Comparison of ENCODE assay signal across 1 cellular context in the genomic region with DNA sequence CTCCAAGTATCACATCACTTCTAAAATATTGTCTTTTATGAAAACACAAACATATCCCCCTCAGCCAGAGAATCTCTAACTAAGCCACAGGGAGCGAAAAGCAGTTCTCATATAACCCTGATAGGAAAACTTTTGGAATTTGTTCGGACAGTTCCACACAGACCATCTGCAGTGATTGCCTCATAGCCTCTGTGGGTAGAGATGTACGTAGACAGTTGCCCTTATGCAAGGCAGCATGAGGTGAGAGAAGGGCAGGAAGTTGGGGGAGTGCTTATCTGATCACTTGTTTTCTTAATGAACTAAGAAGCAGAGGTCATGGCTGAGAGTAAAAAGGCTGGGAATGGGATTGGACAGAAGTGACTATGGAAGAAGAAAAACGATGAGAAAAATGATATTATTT.
TF ChIP-seq lines count a peak whose summit lies in the region.

No MANE protein-coding gene starts in this region.

TF ChIP-seq in HepG2, 621 proteins besides CTCF, POLR2A, EP300 and RAD21 (continued from another document and continues in another):
- TF ChIP-seq, protein P1, sequence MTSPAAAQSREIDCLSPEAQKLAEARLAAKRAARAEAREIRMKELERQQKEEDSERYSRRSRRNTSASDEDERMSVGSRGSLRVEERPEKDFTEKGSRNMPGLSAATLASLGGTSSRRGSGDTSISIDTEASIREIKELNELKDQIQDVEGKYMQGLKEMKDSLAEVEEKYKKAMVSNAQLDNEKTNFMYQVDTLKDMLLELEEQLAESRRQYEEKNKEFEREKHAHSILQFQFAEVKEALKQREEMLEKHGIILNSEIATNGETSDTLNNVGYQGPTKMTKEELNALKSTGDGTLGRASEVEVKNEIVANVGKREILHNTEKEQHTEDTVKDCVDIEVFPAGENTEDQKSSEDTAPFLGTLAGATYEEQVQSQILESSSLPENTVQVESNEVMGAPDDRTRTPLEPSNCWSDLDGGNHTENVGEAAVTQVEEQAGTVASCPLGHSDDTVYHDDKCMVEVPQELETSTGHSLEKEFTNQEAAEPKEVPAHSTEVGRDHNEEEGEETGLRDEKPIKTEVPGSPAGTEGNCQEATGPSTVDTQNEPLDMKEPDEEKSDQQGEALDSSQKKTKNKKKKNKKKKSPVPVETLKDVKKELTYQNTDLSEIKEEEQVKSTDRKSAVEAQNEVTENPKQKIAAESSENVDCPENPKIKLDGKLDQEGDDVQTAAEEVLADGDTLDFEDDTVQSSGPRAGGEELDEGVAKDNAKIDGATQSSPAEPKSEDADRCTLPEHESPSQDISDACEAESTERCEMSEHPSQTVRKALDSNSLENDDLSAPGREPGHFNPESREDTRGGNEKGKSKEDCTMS (CRISPR knock-in tag; conservative IDR thresholded peaks at IDR 0.05) = no peak
- TF ChIP-seq ZNF343 (CRISPR knock-in tag; IDR thresholded peaks at IDR 0.05) (no peak), NR2F6 (IDR thresholded peaks at IDR 0.05) (peak; percentile 97), NR2F6 (CRISPR knock-in tag; IDR thresholded peaks at IDR 0.05) (peak; percentile 99), ZNF570 (CRISPR knock-in tag; IDR thresholded peaks at IDR 0.05; ENCODE audit: borderline replicate concordance) (no peak), ZNF614 (CRISPR knock-in tag; IDR thresholded peaks at IDR 0.05; ENCODE audit: borderline replicate concordance) (peak; percentile 99), TP53 (CRISPR knock-in tag; conservative IDR thresholded peaks at IDR 0.05) (no peak), ZKSCAN1 (IDR thresholded peaks at IDR 0.05; ENCODE audit: low read length) (no peak), JUND (CRISPR knock-in tag; IDR thresholded peaks at IDR 0.05) (peak; percentile 80), PTBP1 (IDR thresholded peaks at IDR 0.05; ENCODE audit: low read depth, low read length, poor library complexity, severe bottlenecking) (no peak), RELA (CRISPR knock-in tag; IDR thresholded peaks at IDR 0.05) (no peak), ZNF670 (CRISPR knock-in tag; IDR thresholded peaks at IDR 0.05; ENCODE audit: borderline replicate concordance) (peak; percentile 95), PHF21A (CRISPR knock-in tag; IDR thresholded peaks at IDR 0.05) (peak; percentile 100), SRSF9 (IDR thresholded peaks at IDR 0.05; ENCODE audit: borderline replicate concordance, insufficient read depth, low read depth, low read length, poor library complexity, severe bottlenecking) (no peak), ZKSCAN5 (CRISPR knock-in tag; IDR thresholded peaks at IDR 0.05) (no peak), ZMYM2 (CRISPR knock-in tag; IDR thresholded peaks at IDR 0.05) (peak; percentile 68; the same call in 1 of the 2 replicates), ZNF510 (CRISPR knock-in tag; IDR thresholded peaks at IDR 0.05; ENCODE audit: low read depth) (no peak), MEF2D (CRISPR knock-in tag; IDR thresholded peaks at IDR 0.05) (peak; percentile 94)
- TF ChIP-seq, protein P2, sequence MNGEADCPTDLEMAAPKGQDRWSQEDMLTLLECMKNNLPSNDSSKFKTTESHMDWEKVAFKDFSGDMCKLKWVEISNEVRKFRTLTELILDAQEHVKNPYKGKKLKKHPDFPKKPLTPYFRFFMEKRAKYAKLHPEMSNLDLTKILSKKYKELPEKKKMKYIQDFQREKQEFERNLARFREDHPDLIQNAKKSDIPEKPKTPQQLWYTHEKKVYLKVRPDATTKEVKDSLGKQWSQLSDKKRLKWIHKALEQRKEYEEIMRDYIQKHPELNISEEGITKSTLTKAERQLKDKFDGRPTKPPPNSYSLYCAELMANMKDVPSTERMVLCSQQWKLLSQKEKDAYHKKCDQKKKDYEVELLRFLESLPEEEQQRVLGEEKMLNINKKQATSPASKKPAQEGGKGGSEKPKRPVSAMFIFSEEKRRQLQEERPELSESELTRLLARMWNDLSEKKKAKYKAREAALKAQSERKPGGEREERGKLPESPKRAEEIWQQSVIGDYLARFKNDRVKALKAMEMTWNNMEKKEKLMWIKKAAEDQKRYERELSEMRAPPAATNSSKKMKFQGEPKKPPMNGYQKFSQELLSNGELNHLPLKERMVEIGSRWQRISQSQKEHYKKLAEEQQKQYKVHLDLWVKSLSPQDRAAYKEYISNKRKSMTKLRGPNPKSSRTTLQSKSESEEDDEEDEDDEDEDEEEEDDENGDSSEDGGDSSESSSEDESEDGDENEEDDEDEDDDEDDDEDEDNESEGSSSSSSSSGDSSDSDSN (CRISPR knock-in tag; IDR thresholded peaks at IDR 0.05) = peak; percentile 61; the same call in 1 of the 2 replicates
- TF ChIP-seq, protein P3, sequence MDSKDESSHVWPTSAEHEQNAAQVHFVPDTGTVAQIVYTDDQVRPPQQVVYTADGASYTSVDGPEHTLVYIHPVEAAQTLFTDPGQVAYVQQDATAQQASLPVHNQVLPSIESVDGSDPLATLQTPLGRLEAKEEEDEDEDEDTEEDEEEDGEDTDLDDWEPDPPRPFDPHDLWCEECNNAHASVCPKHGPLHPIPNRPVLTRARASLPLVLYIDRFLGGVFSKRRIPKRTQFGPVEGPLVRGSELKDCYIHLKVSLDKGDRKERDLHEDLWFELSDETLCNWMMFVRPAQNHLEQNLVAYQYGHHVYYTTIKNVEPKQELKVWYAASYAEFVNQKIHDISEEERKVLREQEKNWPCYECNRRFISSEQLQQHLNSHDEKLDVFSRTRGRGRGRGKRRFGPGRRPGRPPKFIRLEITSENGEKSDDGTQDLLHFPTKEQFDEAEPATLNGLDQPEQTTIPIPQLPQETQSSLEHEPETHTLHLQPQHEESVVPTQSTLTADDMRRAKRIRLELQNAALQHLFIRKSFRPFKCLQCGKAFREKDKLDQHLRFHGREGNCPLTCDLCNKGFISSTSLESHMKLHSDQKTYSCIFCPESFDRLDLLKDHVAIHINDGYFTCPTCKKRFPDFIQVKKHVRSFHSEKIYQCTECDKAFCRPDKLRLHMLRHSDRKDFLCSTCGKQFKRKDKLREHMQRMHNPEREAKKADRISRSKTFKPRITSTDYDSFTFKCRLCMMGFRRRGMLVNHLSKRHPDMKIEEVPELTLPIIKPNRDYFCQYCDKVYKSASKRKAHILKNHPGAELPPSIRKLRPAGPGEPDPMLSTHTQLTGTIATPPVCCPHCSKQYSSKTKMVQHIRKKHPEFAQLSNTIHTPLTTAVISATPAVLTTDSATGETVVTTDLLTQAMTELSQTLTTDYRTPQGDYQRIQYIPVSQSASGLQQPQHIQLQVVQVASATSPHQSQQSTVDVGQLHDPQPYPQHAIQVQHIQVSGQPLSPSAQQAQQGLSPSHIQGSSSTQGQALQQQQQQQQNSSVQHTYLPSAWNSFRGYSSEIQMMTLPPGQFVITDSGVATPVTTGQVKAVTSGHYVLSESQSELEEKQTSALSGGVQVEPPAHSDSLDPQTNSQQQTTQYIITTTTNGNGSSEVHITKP (CRISPR knock-in tag; IDR thresholded peaks at IDR 0.05; ENCODE audit: low read depth) = peak; percentile 94
- TF ChIP-seq, protein P4, sequence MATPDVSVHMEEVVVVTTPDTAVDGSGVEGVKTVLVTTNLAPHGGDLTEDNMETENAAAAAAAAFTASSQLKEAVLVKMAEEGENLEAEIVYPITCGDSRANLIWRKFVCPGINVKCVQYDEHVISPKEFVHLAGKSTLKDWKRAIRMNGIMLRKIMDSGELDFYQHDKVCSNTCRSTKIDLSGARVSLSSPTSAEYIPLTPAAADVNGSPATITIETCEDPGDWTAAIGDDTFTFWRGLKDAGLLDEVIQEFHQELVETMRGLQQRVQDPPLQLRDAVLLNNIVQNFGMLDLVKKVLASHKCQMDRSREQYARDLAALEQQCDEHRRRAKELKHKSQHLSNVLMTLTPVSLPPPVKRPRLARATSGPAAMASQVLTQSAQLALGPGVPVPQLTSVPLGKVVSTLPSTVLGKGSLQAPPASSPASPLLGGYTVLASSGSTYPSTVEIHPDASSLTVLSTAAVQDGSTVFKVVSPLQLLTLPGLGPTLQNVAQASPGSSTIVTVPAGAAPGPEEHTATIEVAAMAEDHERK (CRISPR knock-in tag; IDR thresholded peaks at IDR 0.05; ENCODE audit: low read depth) = no peak
- TF ChIP-seq, protein P5, sequence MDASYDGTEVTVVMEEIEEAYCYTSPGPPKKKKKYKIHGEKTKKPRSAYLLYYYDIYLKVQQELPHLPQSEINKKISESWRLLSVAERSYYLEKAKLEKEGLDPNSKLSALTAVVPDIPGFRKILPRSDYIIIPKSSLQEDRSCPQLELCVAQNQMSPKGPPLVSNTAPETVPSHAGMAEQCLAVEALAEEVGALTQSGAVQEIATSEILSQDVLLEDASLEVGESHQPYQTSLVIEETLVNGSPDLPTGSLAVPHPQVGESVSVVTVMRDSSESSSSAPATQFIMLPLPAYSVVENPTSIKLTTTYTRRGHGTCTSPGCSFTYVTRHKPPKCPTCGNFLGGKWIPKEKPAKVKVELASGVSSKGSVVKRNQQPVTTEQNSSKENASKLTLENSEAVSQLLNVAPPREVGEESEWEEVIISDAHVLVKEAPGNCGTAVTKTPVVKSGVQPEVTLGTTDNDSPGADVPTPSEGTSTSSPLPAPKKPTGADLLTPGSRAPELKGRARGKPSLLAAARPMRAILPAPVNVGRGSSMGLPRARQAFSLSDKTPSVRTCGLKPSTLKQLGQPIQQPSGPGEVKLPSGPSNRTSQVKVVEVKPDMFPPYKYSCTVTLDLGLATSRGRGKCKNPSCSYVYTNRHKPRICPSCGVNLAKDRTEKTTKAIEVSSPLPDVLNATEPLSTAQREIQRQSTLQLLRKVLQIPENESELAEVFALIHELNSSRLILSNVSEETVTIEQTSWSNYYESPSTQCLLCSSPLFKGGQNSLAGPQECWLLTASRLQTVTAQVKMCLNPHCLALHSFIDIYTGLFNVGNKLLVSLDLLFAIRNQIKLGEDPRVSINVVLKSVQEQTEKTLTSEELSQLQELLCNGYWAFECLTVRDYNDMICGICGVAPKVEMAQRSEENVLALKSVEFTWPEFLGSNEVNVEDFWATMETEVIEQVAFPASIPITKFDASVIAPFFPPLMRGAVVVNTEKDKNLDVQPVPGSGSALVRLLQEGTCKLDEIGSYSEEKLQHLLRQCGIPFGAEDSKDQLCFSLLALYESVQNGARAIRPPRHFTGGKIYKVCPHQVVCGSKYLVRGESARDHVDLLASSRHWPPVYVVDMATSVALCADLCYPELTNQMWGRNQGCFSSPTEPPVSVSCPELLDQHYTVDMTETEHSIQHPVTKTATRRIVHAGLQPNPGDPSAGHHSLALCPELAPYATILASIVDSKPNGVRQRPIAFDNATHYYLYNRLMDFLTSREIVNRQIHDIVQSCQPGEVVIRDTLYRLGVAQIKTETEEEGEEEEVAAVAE (CRISPR knock-in tag; IDR thresholded peaks at IDR 0.05; ENCODE audit: borderline replicate concordance) = peak; percentile 93; the same call in 1 of the 2 replicates
- TF ChIP-seq, protein P6, sequence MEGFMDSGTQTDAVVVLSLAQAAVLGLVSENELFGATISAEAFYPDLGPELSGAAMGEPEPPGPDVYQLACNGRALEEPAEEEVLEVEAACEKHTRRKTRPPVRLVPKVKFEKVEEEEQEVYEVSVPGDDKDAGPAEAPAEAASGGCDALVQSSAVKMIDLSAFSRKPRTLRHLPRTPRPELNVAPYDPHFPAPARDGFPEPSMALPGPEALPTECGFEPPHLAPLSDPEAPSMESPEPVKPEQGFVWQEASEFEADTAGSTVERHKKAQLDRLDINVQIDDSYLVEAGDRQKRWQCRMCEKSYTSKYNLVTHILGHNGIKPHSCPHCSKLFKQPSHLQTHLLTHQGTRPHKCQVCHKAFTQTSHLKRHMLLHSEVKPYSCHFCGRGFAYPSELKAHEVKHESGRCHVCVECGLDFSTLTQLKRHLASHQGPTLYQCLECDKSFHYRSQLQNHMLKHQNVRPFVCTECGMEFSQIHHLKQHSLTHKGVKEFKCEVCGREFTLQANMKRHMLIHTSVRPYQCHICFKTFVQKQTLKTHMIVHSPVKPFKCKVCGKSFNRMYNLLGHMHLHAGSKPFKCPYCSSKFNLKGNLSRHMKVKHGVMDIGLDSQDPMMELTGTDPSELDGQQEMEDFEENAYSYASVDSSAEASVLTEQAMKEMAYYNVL (CRISPR knock-in tag; IDR thresholded peaks at IDR 0.05; ENCODE audit: borderline replicate concordance) = peak; percentile 97
- TF ChIP-seq, protein P7, sequence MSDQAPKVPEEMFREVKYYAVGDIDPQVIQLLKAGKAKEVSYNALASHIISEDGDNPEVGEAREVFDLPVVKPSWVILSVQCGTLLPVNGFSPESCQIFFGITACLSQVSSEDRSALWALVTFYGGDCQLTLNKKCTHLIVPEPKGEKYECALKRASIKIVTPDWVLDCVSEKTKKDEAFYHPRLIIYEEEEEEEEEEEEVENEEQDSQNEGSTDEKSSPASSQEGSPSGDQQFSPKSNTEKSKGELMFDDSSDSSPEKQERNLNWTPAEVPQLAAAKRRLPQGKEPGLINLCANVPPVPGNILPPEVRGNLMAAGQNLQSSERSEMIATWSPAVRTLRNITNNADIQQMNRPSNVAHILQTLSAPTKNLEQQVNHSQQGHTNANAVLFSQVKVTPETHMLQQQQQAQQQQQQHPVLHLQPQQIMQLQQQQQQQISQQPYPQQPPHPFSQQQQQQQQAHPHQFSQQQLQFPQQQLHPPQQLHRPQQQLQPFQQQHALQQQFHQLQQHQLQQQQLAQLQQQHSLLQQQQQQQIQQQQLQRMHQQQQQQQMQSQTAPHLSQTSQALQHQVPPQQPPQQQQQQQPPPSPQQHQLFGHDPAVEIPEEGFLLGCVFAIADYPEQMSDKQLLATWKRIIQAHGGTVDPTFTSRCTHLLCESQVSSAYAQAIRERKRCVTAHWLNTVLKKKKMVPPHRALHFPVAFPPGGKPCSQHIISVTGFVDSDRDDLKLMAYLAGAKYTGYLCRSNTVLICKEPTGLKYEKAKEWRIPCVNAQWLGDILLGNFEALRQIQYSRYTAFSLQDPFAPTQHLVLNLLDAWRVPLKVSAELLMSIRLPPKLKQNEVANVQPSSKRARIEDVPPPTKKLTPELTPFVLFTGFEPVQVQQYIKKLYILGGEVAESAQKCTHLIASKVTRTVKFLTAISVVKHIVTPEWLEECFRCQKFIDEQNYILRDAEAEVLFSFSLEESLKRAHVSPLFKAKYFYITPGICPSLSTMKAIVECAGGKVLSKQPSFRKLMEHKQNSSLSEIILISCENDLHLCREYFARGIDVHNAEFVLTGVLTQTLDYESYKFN (CRISPR knock-in tag; conservative IDR thresholded peaks at IDR 0.05) = peak; percentile 98
